23 cellular contexts compared by ENCODE assay signal in the genomic region with DNA sequence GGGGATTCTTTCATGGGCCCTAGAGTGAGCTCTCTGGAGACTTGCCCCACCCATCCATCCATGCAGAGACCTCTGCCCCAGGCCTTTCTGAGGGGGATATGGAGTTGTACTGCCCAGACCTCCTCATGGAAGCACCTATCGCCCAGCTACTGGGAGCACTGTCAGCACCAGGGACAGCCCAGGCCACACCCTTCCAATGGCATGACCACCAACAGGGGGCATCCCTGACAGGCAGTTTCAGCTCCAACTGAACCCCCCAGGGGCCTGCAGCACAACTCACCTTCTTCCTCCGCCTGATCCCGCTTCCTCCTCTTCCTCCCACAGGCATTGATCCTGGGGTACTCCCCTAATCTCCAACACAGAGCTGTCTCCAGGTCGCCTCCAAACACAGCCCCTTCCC. TPM values are rescaled to one million over a fixed set of nuclear protein-coding genes. Genes with fewer than 3 reads are reported as not detected.
A peak's percentile ranks its signal among the peaks of the same experiment; 100 is the strongest.
DNase-seq lines count a peak whose midpoint lies in the region; ATAC-seq and TF ChIP-seq lines count a peak whose summit lies in the region.
"Had no signal": no experiment of that assay in that cellular context is flagged by ENCODE, and none has a peak within 500 bp of the region (broad histone marks: within the 10 kb centered on the region; RNA-seq: fewer than 3 reads in every experiment).

No MANE protein-coding gene starts in this region.

- H3K4me3 ChIP-seq in DND-41 (ENCODE audit: low read depth in 1 of 2, low read length in 2 of 2), result no peak overlapping the region
- H3K4me3 ChIP-seq: hepatocyte, mucosa of descending colon, prostate gland had no signal

- H3K36me3 Mint-ChIP-seq in H9 (ENCODE audit: insufficient read depth in 1 of 3, low read depth in 3 of 3), result no peaks in the 10 kb centered on the region
- H3K36me3 Mint-ChIP-seq: CD14-positive monocyte had no signal

- H3K23ac ChIP-seq in H9 (ENCODE audit: insufficient read length, low read depth, low read length), result no peak overlapping the region

- no peaks in the 10 kb centered on the region for H3K9me3 Mint-ChIP-seq in H9
- H3K9me3 Mint-ChIP-seq: activated naive CD4-positive, alpha-beta T cell treated with anti-CD3 and anti-CD28 coated beads, Interleukin-2, amount 50 U/mL, for 24 hours; CD14-positive monocyte; neural crest cell; T-cell had no signal

- H3K27ac ChIP-seq in DND-41 (ENCODE audit: low read length) (no peak overlapping the region), H9 (ENCODE audit: insufficient read length, low read depth, low read length) (no peak overlapping the region)
- H3K27ac ChIP-seq: hepatocyte, HL-60, prostate gland had no signal

- no peak overlapping the region for H3K27ac Mint-ChIP-seq in H9
- H3K27ac Mint-ChIP-seq: activated CD4-positive, alpha-beta T cell treated with anti-CD3 and anti-CD28 coated beads for 36 hours; activated naive CD4-positive, alpha-beta T cell treated with anti-CD3 and anti-CD28 coated beads, Interleukin-2, amount 50 U/mL, for 24 hours; T-cell had no signal

- DNase-seq in DND-41 (no peak), H9 (peak; percentile 60), iPS-NIHi7 (ENCODE audit: extremely low spot score) (peak; percentile 61), nucleus accumbens (lab: John Stamatoyannopoulos, UW) (no peak), kidney glomerular epithelial cell (lab: John Stamatoyannopoulos, UW) (no peak)
- no peak for DNase-seq in NK-92 treated with Interleukin-12 subunit alpha and Interleukin-12 subunit beta, amount 100 ng/mL, for 24 hours (lab: John Stamatoyannopoulos, UW)
- DNase-seq: activated CD4-positive, alpha-beta T cell treated with anti-CD3 and anti-CD28 coated beads for 36 hours; activated T-cell treated with anti-CD3 and anti-CD28 coated beads, Interleukin-2, amount 50 U/mL, for 48 hours; EL; MM.1S; mucosa of descending colon; NCI-H187; NCI-H748 treated with DMSO at 0.1 percent for 48 hours; SHP77 treated with DMSO at 0.1 percent for 48 hours; T-cell had no signal

- no peak overlapping the region for H4K8ac ChIP-seq in H9 (replicated peaks; ENCODE audit: insufficient read length, low read depth, low read length)

- H3K9me3 ChIP-seq in DND-41 (ENCODE audit: insufficient read depth, low read length, severe bottlenecking) (no peaks in the 10 kb centered on the region), H9 (ENCODE audit: control insufficient read depth, low read depth, low read length) (no peaks in the 10 kb centered on the region)
- H3K9me3 ChIP-seq: mucosa of descending colon, prostate gland had no signal

- no peaks in the 10 kb centered on the region for H3K79me1 ChIP-seq in H9 (ENCODE audit: insufficient read depth, low read depth, low read length, poor library complexity, severe bottlenecking)

- no peak overlapping the region for H2BK12ac ChIP-seq in H9 (ENCODE audit: insufficient read length, low read depth, low read length)

- H3K4me3 Mint-ChIP-seq in H9, result no peak overlapping the region
- H3K4me3 Mint-ChIP-seq: activated CD4-positive, alpha-beta T cell treated with anti-CD3 and anti-CD28 coated beads for 36 hours; activated naive CD4-positive, alpha-beta T cell treated with anti-CD3 and anti-CD28 coated beads, Interleukin-2, amount 50 U/mL, for 24 hours; CD14-positive monocyte; neural crest cell; T-cell had no signal

- no peaks in the 10 kb centered on the region for H3K23me2 ChIP-seq in H9 (ENCODE audit: insufficient read length, low read depth, low read length, poor library complexity, severe bottlenecking)

- H3K4me1 Mint-ChIP-seq in H9, result peaks cover 43 to 51% of the 10 kb centered on the region in 2 experiments
- H3K4me1 Mint-ChIP-seq: activated CD4-positive, alpha-beta T cell treated with anti-CD3 and anti-CD28 coated beads for 36 hours; activated naive CD4-positive, alpha-beta T cell treated with anti-CD3 and anti-CD28 coated beads, Interleukin-2, amount 50 U/mL, for 24 hours; T-cell had no signal

- no peaks in the 10 kb centered on the region for H3K36me3 ChIP-seq in DND-41 (ENCODE audit: insufficient read depth, low read length)
- H3K36me3 ChIP-seq: prostate gland had no signal

- H2AK5ac ChIP-seq in H9 (ENCODE audit: insufficient read length, low read length), result no peak overlapping the region

- no peak overlapping the region for H3K18ac ChIP-seq in H9 (ENCODE audit: insufficient read length, low read depth, low read length)

- no CpG with 5 or more reads among the region's 4 CpGs for WGBS in H9 (ENCODE audit: extremely low coverage, insufficient read length, low lambda C conversion rate)

- H3K4me2 ChIP-seq in DND-41 (ENCODE audit: insufficient read depth, low read length), result no peak overlapping the region
- no peak overlapping the region for H3K4me2 ChIP-seq in H9 (ENCODE audit: insufficient read depth, insufficient read length, low read length)
- H3K4me2 ChIP-seq: hepatocyte had no signal

- peaks cover 15% of the 10 kb centered on the region for H3K27me3 Mint-ChIP-seq in H9 (ENCODE audit: low read depth)
- H3K27me3 Mint-ChIP-seq: activated CD4-positive, alpha-beta T cell treated with anti-CD3 and anti-CD28 coated beads for 36 hours; activated naive CD4-positive, alpha-beta T cell treated with anti-CD3 and anti-CD28 coated beads, Interleukin-2, amount 50 U/mL, for 24 hours; T-cell had no signal

- no peak overlapping the region for H3K56ac ChIP-seq in H9 (ENCODE audit: insufficient read length, low read depth, low read length)

- H4K20me1 ChIP-seq in DND-41 (ENCODE audit: insufficient read depth, low read length), result no peaks in the 10 kb centered on the region; the same call in 1 of the 2 replicates
- H4K20me1 ChIP-seq in H9 (ENCODE audit: control insufficient read depth, insufficient read depth, insufficient read length), result no peaks in the 10 kb centered on the region

- TF ChIP-seq CTCF in DND-41 (IDR thresholded peaks at IDR 0.05; ENCODE audit: borderline replicate concordance, extremely low read depth, low read length, poor library complexity, severe bottlenecking), result no peak
- TF ChIP-seq CTCF in H9 (conservative IDR thresholded peaks at IDR 0.05), result peak; percentile 57

- no peak overlapping the region for H3K9ac ChIP-seq in DND-41 (ENCODE audit: low read depth, low read length)
- H3K9ac ChIP-seq in H9 (ENCODE audit: extremely low read depth, insufficient read length, low read length), result no peak overlapping the region

- H3K14ac ChIP-seq in H9 (ENCODE audit: insufficient read depth, low read length), result no peak overlapping the region

- H3K27me3 ChIP-seq in DND-41 (ENCODE audit: insufficient read depth, low read length, poor library complexity), result no peaks in the 10 kb centered on the region
- no peaks in the 10 kb centered on the region for H3K27me3 ChIP-seq in H9 (ENCODE audit: insufficient read depth, low read length)
- H3K27me3 ChIP-seq: hepatocyte had no signal

- H3K4me1 ChIP-seq in DND-41 (ENCODE audit: insufficient read depth, low read length), result no peaks in the 10 kb centered on the region
- no peaks in the 10 kb centered on the region; the same call in 1 of the 2 replicates for H3K4me1 ChIP-seq in H9 (ENCODE audit: insufficient read depth, low read length)
- H3K4me1 ChIP-seq: prostate gland had no signal

- no peak overlapping the region for H3K4ac ChIP-seq in H9 (ENCODE audit: low read depth, low read length)

- no peak overlapping the region for H2BK20ac ChIP-seq in H9 (ENCODE audit: low read depth, low read length, poor library complexity, severe bottlenecking)

- H2BK5ac ChIP-seq in H9 (ENCODE audit: insufficient read length, low read length), result no peak overlapping the region

- H4K5ac ChIP-seq in H9 (ENCODE audit: insufficient read length, low read depth, low read length), result no peak overlapping the region

- H2AFZ ChIP-seq in DND-41 (ENCODE audit: low read depth, low read length) (no peak overlapping the region), H9 (ENCODE audit: low read length) (no peak overlapping the region)
- H2AFZ ChIP-seq: hepatocyte had no signal

- H3T11ph ChIP-seq in H9 (ENCODE audit: low read length), result no peak overlapping the region

- no peaks in the 10 kb centered on the region for H3K79me2 ChIP-seq in DND-41 (ENCODE audit: insufficient read depth, low read length)
- no peaks in the 10 kb centered on the region for H3K79me2 ChIP-seq in H9 (ENCODE audit: insufficient read depth, low read length)
- H3K79me2 ChIP-seq: hepatocyte had no signal

- 0 out of 3 replicates have a peak, but pooled peaks have one; percentile 14 for ATAC-seq in DND-41 (ENCODE audit: insufficient read depth, low read depth)
- no peak for ATAC-seq in GM18867 (IDR thresholded peaks at IDR 0.05; ENCODE audit: unreplicated experiment)
- ATAC-seq: activated CD4-positive, alpha-beta T cell treated with anti-CD3 and anti-CD28 coated beads for 36 hours; mucosa of descending colon; T-cell had no signal

- H2BK15ac ChIP-seq in H9 (ENCODE audit: low read depth, low read length), result no peak overlapping the region

- no peak overlapping the region for H4K91ac ChIP-seq in H9 (ENCODE audit: insufficient read length, low read depth, low read length)

- no peak overlapping the region for H2BK120ac ChIP-seq in H9 (ENCODE audit: low read depth, low read length, poor library complexity, severe bottlenecking)

RNA-seq across cellular contexts. Expression of a gene that starts 21.8 kb away (rescaled TPM):
- total RNA-seq in H9 (2021), result 51.0 and 54.5 TPM in 2 replicates
- polyA plus RNA-seq in PFSK-1 (2012; ENCODE audit: insufficient read length, low read depth), result 82.6 TPM

RNA-seq across cellular contexts. Expression of a gene that starts 22.1 kb away (rescaled TPM):
- total RNA-seq in H9 (2021), result 27.4 and 29.3 TPM in 2 replicates
- polyA plus RNA-seq in PFSK-1 (2012; ENCODE audit: insufficient read length, low read depth), result 62.4 TPM

RNA-seq across cellular contexts. Expression of a gene that starts 57.2 kb away (rescaled TPM):
- total RNA-seq in H9 (2021), result 6.3 and 6.6 TPM in 2 replicates
- polyA plus RNA-seq in PFSK-1 (2012; ENCODE audit: insufficient read length, low read depth), result 13.9 TPM

Comparison
In these comparisons a context has a peak if more than half of its experiments do, and no peak if none do; other contexts are left out.
1. DNase-seq: peak in H9 (single experiment) and iPS-NIHi7 (single experiment); none in DND-41 (single experiment), nucleus accumbens (0 of 56), kidney glomerular epithelial cell (single experiment) and NK-92 treated with Interleukin-12 subunit alpha and Interleukin-12 subunit beta, amount 100 ng/mL, for 24 hours (single experiment).